8 cellular contexts compared by ENCODE assay signal in the genomic region with DNA sequence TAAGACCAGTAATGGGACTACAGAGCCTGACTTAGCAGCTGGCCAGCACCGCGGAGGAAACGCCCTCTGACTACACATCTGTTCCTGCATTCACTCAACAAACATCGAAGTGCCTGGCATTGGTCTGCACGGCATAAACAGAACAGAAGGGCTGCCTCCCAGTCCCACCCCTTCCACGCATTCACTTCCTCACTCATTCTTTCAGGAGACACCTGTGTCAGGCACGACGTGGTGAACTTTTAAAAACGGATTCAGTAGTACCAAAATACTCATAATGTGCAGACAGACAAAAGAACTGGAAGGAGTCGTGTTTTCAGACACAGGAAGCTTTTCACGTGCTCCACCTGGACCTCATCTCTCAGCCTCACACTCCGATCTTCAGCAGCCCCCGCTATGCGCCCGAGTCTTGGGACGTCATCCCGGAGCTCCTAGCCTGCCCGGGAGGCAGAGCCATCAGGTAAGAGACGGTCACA.
DNase-seq lines count a peak whose midpoint lies in the region; ATAC-seq and TF ChIP-seq lines count a peak whose summit lies in the region.

No MANE protein-coding gene starts in this region.

- no peak for TF ChIP-seq POLR2A in lower leg skin (IDR thresholded peaks at IDR 0.05)

- no peaks in the 10 kb centered on the region for H3K27me3 Mint-ChIP-seq in activated T-helper 2 cell treated with anti-CD3 and anti-CD28 coated beads, Interferon-gamma antibody, Interleukin-2, Interleukin-4, amounts not matched to agents 10 μg/mL and 5 μg/mL and 100 μg/mL, durations not matched to agents 14 hours and 24 hours and 36 hours (ENCODE audit: low read depth)

- H3K9ac ChIP-seq in mucosa of rectum (ENCODE audit: low read depth in 1 of 2, low read length in 2 of 2): peak overlapping the region in 1 of 2 donors; percentile 41

- H3K4me3 Mint-ChIP-seq in activated T-helper 2 cell treated with anti-CD3 and anti-CD28 coated beads, Interferon-gamma antibody, Interleukin-2, Interleukin-4, amounts not matched to agents 10 μg/mL and 5 μg/mL and 100 μg/mL, durations not matched to agents 14 hours and 24 hours and 36 hours (ENCODE audit: low read depth): peak overlapping the region; percentile 78

- peak; percentile 70 for DNase-seq in AG10803 (ENCODE audit: low read depth)
- peak; percentile 48 for DNase-seq in activated T-helper 2 cell treated with anti-CD3 and anti-CD28 coated beads, Interferon-gamma antibody, Interleukin-2, Interleukin-4, amounts not matched to agents 10 μg/mL and 5 μg/mL and 100 μg/mL, durations not matched to agents 14 hours and 24 hours and 36 hours (ENCODE audit: low spot score)
- DNase-seq in NCI-H82 treated with DMSO at 0.1 percent for 48 hours (lab: John Stamatoyannopoulos, UW; ENCODE audit: unreplicated experiment): no peak
- no peak for DNase-seq in lower leg skin (ENCODE audit: low spot score in 2 of 2)
- no peak for DNase-seq in C1 segment of cervical spinal cord (lab: John Stamatoyannopoulos, UW)

- peaks cover 2% of the 10 kb centered on the region for H3K9me3 Mint-ChIP-seq in activated T-helper 2 cell treated with anti-CD3 and anti-CD28 coated beads, Interferon-gamma antibody, Interleukin-2, Interleukin-4, amounts not matched to agents 10 μg/mL and 5 μg/mL and 100 μg/mL, durations not matched to agents 14 hours and 24 hours and 36 hours

- H3K4me1 ChIP-seq in mucosa of rectum (ENCODE audit: control insufficient read depth in 2 of 2, insufficient read depth in 2 of 2, low read length in 2 of 2): peaks cover 7 to 32% of the 10 kb centered on the region in 2 donors

- intact Hi-C loops in activated T-helper 2 cell treated with anti-CD3 and anti-CD28 coated beads, Interferon-gamma antibody, Interleukin-2, Interleukin-4, amounts not matched to agents 10 μg/mL and 5 μg/mL and 100 μg/mL, durations not matched to agents 14 hours and 24 hours and 36 hours (cut with micrococcal nuclease): loop anchor here (1.0 kb wide), 1 partner anchor 18 kb away; no protein-coding TSS in a partner anchor
- intact Hi-C loops in lower leg skin (cut with DNase I; ENCODE audit: low total_unique reads): no loop called here

- ATAC-seq in GM19025 (IDR thresholded peaks at IDR 0.05; ENCODE audit: low read depth, unreplicated experiment) (peak; percentile 88), HG03097 (IDR thresholded peaks at IDR 0.05; ENCODE audit: low FRiP score, unreplicated experiment) (peak; percentile 74)

- no peaks in the 10 kb centered on the region for H3K36me3 ChIP-seq in mucosa of rectum (ENCODE audit: control insufficient read depth in 2 of 2, insufficient read depth in 2 of 2, low read length in 2 of 2)

- H3K27ac Mint-ChIP-seq in activated T-helper 2 cell treated with anti-CD3 and anti-CD28 coated beads, Interferon-gamma antibody, Interleukin-2, Interleukin-4, amounts not matched to agents 10 μg/mL and 5 μg/mL and 100 μg/mL, durations not matched to agents 14 hours and 24 hours and 36 hours: peak overlapping the region; percentile 74

- no peak for TF ChIP-seq CTCF in AG10803 (conservative IDR thresholded peaks at IDR 0.05; ENCODE audit: low read length)
- TF ChIP-seq CTCF in lower leg skin (IDR thresholded peaks at IDR 0.05): no peak

- WGBS in lower leg skin, 2 donors: 69 to 75% methylated on average over 19 of the region's 19 CpGs

- H3K9me3 ChIP-seq in mucosa of rectum (ENCODE audit: control insufficient read depth in 2 of 2, low read length in 2 of 2): no peaks in the 10 kb centered on the region

- H3K27me3 ChIP-seq in mucosa of rectum (ENCODE audit: control insufficient read depth in 2 of 2, insufficient read depth in 2 of 2, low read length in 2 of 2): no peaks in the 10 kb centered on the region

- H3K4me3 ChIP-seq in AG10803 (ENCODE audit: low read length) (peak overlapping the region; percentile 23), mucosa of rectum (ENCODE audit: low read length in 2 of 2) (peak overlapping the region; percentile 37 to 67), lower leg skin (ENCODE audit: low read depth, poor library complexity, severe bottlenecking) (no peak overlapping the region)

- H3K36me3 Mint-ChIP-seq in activated T-helper 2 cell treated with anti-CD3 and anti-CD28 coated beads, Interferon-gamma antibody, Interleukin-2, Interleukin-4, amounts not matched to agents 10 μg/mL and 5 μg/mL and 100 μg/mL, durations not matched to agents 14 hours and 24 hours and 36 hours (ENCODE audit: low read depth): no peaks in the 10 kb centered on the region

- H3K4me1 Mint-ChIP-seq in activated T-helper 2 cell treated with anti-CD3 and anti-CD28 coated beads, Interferon-gamma antibody, Interleukin-2, Interleukin-4, amounts not matched to agents 10 μg/mL and 5 μg/mL and 100 μg/mL, durations not matched to agents 14 hours and 24 hours and 36 hours (ENCODE audit: low read depth): peaks cover 37% of the 10 kb centered on the region

- H3K27ac ChIP-seq in mucosa of rectum (ENCODE audit: low read depth in 2 of 2, low read length in 2 of 2): peak overlapping the region; percentile 11 to 54

Comparison
In these comparisons a context has a peak if more than half of its experiments do, and no peak if none do; other contexts are left out.
1. DNase-seq: peak in AG10803 (single experiment) and activated T-helper 2 cell treated with anti-CD3 and anti-CD28 coated beads, Interferon-gamma antibody, Interleukin-2, Interleukin-4, amounts not matched to agents 10 μg/mL and 5 μg/mL and 100 μg/mL, durations not matched to agents 14 hours and 24 hours and 36 hours (single experiment); none in NCI-H82 treated with DMSO at 0.1 percent for 48 hours (single experiment), lower leg skin (0 of 2) and C1 segment of cervical spinal cord (0 of 14).